20 cellular contexts compared by ENCODE assay signal in genomic region chr4:14867847-14868246, GRCh38.
DNase-seq lines count a peak whose midpoint lies in the region; TF ChIP-seq lines count a peak whose summit lies in the region.
"Had no signal": no experiment of that assay in that cellular context is flagged by ENCODE, and none has a peak within 500 bp of the region (broad histone marks: within the 10 kb centered on the region; RNA-seq: fewer than 3 reads in every experiment).

No MANE protein-coding gene starts in this region.

- H3K27me3 Mint-ChIP-seq in glutamatergic neuron (ENCODE audit: unreplicated experiment), result peaks cover 3% of the 10 kb centered on the region

- H3K9me3 Mint-ChIP-seq in glutamatergic neuron (ENCODE audit: unreplicated experiment), result peaks cover 2% of the 10 kb centered on the region
- H3K9me3 Mint-ChIP-seq: stimulated activated naive B cell treated with anti-CD40 and anti-IgM and Interleukin-4, amounts not matched to agents 10 μg/mL and 1 μg/mL and 100 μg/mL, for 72 hours had no signal

- no peak overlapping the region for H3K9ac ChIP-seq in stomach smooth muscle (ENCODE audit: low read length in 2 of 2)
- H3K9ac ChIP-seq: parathyroid adenoma had no signal

- no peaks in the 10 kb centered on the region for H3K9me3 ChIP-seq in stomach smooth muscle (ENCODE audit: control insufficient read depth in 2 of 2, low read length in 2 of 2)
- H3K9me3 ChIP-seq in thyroid gland, result no peaks in the 10 kb centered on the region
- H3K9me3 ChIP-seq: left lung had no signal

- TF ChIP-seq CTCF in glutamatergic neuron (IDR thresholded peaks at IDR 0.05; ENCODE audit: partially characterized antibody, unreplicated experiment) (no peak), thyroid gland (IDR thresholded peaks at IDR 0.05) (no peak)

- H3K27ac ChIP-seq in stomach smooth muscle (ENCODE audit: low read length), result peak overlapping the region; percentile 41
- no peak overlapping the region for H3K27ac ChIP-seq in thyroid gland
- H3K27ac ChIP-seq: C4-2B, left lung, parathyroid adenoma had no signal

- H3K4me1 Mint-ChIP-seq in glutamatergic neuron (ENCODE audit: low read depth, unreplicated experiment), result peaks cover 24% of the 10 kb centered on the region

- intact Hi-C loops in thyroid gland (cut with DNase I), result no loop called here

- peak overlapping the region; percentile 43 for H3K4me3 Mint-ChIP-seq in glutamatergic neuron (ENCODE audit: unreplicated experiment)
- H3K4me3 Mint-ChIP-seq: stimulated activated naive B cell treated with anti-CD40 and anti-IgM and Interleukin-4, amounts not matched to agents 10 μg/mL and 1 μg/mL and 100 μg/mL, for 72 hours had no signal

- H3K4me3 ChIP-seq in stomach smooth muscle (ENCODE audit: low read length in 2 of 2), result no peak overlapping the region
- no peak overlapping the region for H3K4me3 ChIP-seq in thyroid gland (replicated peaks in 1 of 3)
- H3K4me3 ChIP-seq: left lung had no signal

- H3K27me3 ChIP-seq in stomach smooth muscle (ENCODE audit: control insufficient read depth in 1 of 2, insufficient read depth in 2 of 2, low read length in 2 of 2) (no peaks in the 10 kb centered on the region), thyroid gland (no peaks in the 10 kb centered on the region)

- DNase-seq in SKM-1 treated with dmso at 0.1 percent for 144 hours (lab: John Stamatoyannopoulos, UW; ENCODE audit: unreplicated experiment) (peak; percentile 7), SKM-1 (lab: John Stamatoyannopoulos, UW; ENCODE audit: unreplicated experiment) (no peak), NCI-H748 (lab: John Stamatoyannopoulos, UW; ENCODE audit: unreplicated experiment) (peak; percentile 93), glutamatergic neuron (peak; percentile 70), thyroid gland (no peak), 8988T (no peak)
- DNase-seq in stimulated activated CD4-positive, alpha-beta T cell treated with anti-CD3 and anti-CD28 coated beads, Interleukin-4, amount 100 ng/mL, for 24 hours, result no peak
- DNase-seq: activated CD4-positive, alpha-beta T cell treated with anti-CD3 and anti-CD28 coated beads for 1 hour; activated effector memory CD4-positive, alpha-beta T cell treated with anti-CD3 and anti-CD28 coated beads, Interleukin-2, amount 50 U/mL, for 16 hours; anterior cingulate cortex; foreskin fibroblast; left lung; NCI-H1694 treated with DMSO at 0.1 percent for 48 hours; NCI-H526 treated with DMSO at 0.1 percent for 48 hours; stimulated activated CD4-positive, alpha-beta T cell treated with anti-CD3 and anti-CD28 coated beads, Interleukin-12 subunit alpha, Interleukin-12 subunit beta, amount 100 ng/mL, for 4 hours; stimulated activated naive B cell treated with anti-CD40 and anti-IgM and Interleukin-4, amounts not matched to agents 10 μg/mL and 1 μg/mL and 100 μg/mL, for 72 hours; trophoblast cell had no signal

- H3K36me3 ChIP-seq in stomach smooth muscle (ENCODE audit: control insufficient read depth in 2 of 2, insufficient read depth in 2 of 2, low read length in 2 of 2) (no peaks in the 10 kb centered on the region), thyroid gland (no peaks in the 10 kb centered on the region)
- H3K36me3 ChIP-seq: left lung had no signal

- no peak for TF ChIP-seq POLR2A in thyroid gland (IDR thresholded peaks at IDR 0.05)

- peak overlapping the region; percentile 93 for H3K27ac Mint-ChIP-seq in glutamatergic neuron (ENCODE audit: unreplicated experiment)
- H3K27ac Mint-ChIP-seq: stimulated activated naive B cell treated with anti-CD40 and anti-IgM and Interleukin-4, amounts not matched to agents 10 μg/mL and 1 μg/mL and 100 μg/mL, for 72 hours had no signal

- H3K4me1 ChIP-seq in stomach smooth muscle (ENCODE audit: control insufficient read depth, insufficient read depth, low read length), result peaks cover 43% of the 10 kb centered on the region
- H3K4me1 ChIP-seq in thyroid gland, result no peaks in the 10 kb centered on the region
- H3K4me1 ChIP-seq: parathyroid adenoma had no signal

- WGBS in thyroid gland, 2 donors, result 30 to 42% methylated on average over 7 of the region's 7 CpGs

- no peaks in the 10 kb centered on the region for H3K36me3 Mint-ChIP-seq in glutamatergic neuron (ENCODE audit: unreplicated experiment)
- H3K36me3 Mint-ChIP-seq: stimulated activated naive B cell treated with anti-CD40 and anti-IgM and Interleukin-4, amounts not matched to agents 10 μg/mL and 1 μg/mL and 100 μg/mL, for 72 hours had no signal

Comparison
In these comparisons a context has a peak if more than half of its experiments do, and no peak if none do; other contexts are left out.
1. DNase-seq: peak in SKM-1 treated with dmso at 0.1 percent for 144 hours (single experiment), NCI-H748 (single experiment) and glutamatergic neuron (single experiment); none in SKM-1 (single experiment), thyroid gland (0 of 2), stimulated activated CD4-positive, alpha-beta T cell treated with anti-CD3 and anti-CD28 coated beads, Interleukin-4, amount 100 ng/mL, for 24 hours (single experiment) and 8988T (single experiment).